Comparison of ENCODE assay signal across 19 cellular contexts in genomic region chr7:14835399-14835798, GRCh38.
DNase-seq lines count a peak whose midpoint lies in the region; ATAC-seq, FAIRE-seq and TF ChIP-seq lines count a peak whose summit lies in the region.
"Had no signal": no experiment of that assay in that cellular context is flagged by ENCODE, and none has a peak within 500 bp of the region (broad histone marks: within the 10 kb centered on the region; RNA-seq: fewer than 3 reads in every experiment).

No MANE protein-coding gene starts in this region.

- no peak overlapping the region for H2BK5ac ChIP-seq in mesendoderm (ENCODE audit: low read length)

- CTCF ChIA-PET in PC-3 (lab: Charles Lee), result no interaction called here

- no peak overlapping the region for H4K8ac ChIP-seq in mesendoderm (ENCODE audit: low read depth, low read length)

- WGBS in GM23248 (ENCODE audit: low coverage in 1 of 2, low lambda C conversion rate in 2 of 2, missing lambda C conversion rate in 2 of 2), 2 experiments, result 90 to 91% methylated on average over 5 of the region's 5 CpGs
- WGBS in mesendoderm (ENCODE audit: extremely low coverage, insufficient coverage, low lambda C conversion rate), result no CpG with 5 or more reads among the region's 5 CpGs

- TF ChIP-seq CTCF in PC-3 (conservative IDR thresholded peaks at IDR 0.05; ENCODE audit: low read depth, low read length) (no peak), D721Med (IDR thresholded peaks at IDR 0.05; ENCODE audit: insufficient read depth, missing control alignments) (no peak)

- DNase-seq in GM23248 (no peak), NCI-H1930 (lab: John Stamatoyannopoulos, UW) (peak; percentile 64 to 81), PC-3 (no peak), mesendoderm (no peak), cortex of kidney (lab: John Stamatoyannopoulos, UW) (no peak), D721Med (ENCODE audit: insufficient read length, low spot score) (no peak)
- DNase-seq in activated naive CD4-positive, alpha-beta T cell treated with anti-CD3 and anti-CD28 coated beads, Interleukin-2, amount 50 U/mL, for 72 hours (ENCODE audit: low spot score in 2 of 2), result no peak
- DNase-seq: activated CD8-positive, alpha-beta memory T cell treated with anti-CD3 and anti-CD28 coated beads, Interleukin-2, amount 50 U/mL, for 4 hours; erythroblast; left colon; naive B cell; stimulated activated CD4-positive, alpha-beta T cell treated with anti-CD3 and anti-CD28 coated beads, Interleukin-4, amount 100 ng/mL, for 4 hours; stimulated activated naive CD4-positive, alpha-beta T cell treated with Interleukin-2 at 50 U/mL for 16 hours; T-cell had no signal

- H3K4me3 ChIP-seq in GM23248 (no peak overlapping the region), PC-3 (ENCODE audit: low read length) (no peak overlapping the region), mesendoderm (ENCODE audit: low read length) (no peak overlapping the region)

- H3K4me2 ChIP-seq in GM23248 (ENCODE audit: unreplicated experiment), result peak overlapping the region; percentile 66
- peak overlapping the region; percentile 76 for H3K4me2 ChIP-seq in PC-3 (ENCODE audit: low read length)
- no peak overlapping the region for H3K4me2 ChIP-seq in mesendoderm (ENCODE audit: low read length)

- H3K9me3 ChIP-seq in GM23248 (ENCODE audit: low read depth), result no peaks in the 10 kb centered on the region
- H3K9me3 ChIP-seq in PC-3 (ENCODE audit: low read length), result no peaks in the 10 kb centered on the region

- no peak for ATAC-seq in PC-3
- no peak for ATAC-seq in activated naive CD4-positive, alpha-beta T cell treated with anti-CD3 and anti-CD28 coated beads, Interleukin-2, amount 50 U/mL, for 72 hours
- no peak for ATAC-seq in GM21576 (IDR thresholded peaks at IDR 0.05; ENCODE audit: unreplicated experiment)
- ATAC-seq: left colon, T-cell had no signal

- H2AK5ac ChIP-seq in mesendoderm (ENCODE audit: low read length), result no peak overlapping the region

- H2AFZ ChIP-seq in GM23248 (no peak overlapping the region), PC-3 (ENCODE audit: low read length) (no peak overlapping the region)

- H3K4me1 ChIP-seq in GM23248 (ENCODE audit: insufficient read depth), result peaks cover 66% of the 10 kb centered on the region
- H3K4me1 ChIP-seq in PC-3 (ENCODE audit: insufficient read depth, low read length), result peaks cover 60% of the 10 kb centered on the region
- peaks cover 5% of the 10 kb centered on the region for H3K4me1 ChIP-seq in mesendoderm (ENCODE audit: control insufficient read depth, low read depth, low read length)

- H3K79me1 ChIP-seq in mesendoderm (ENCODE audit: low read length), result no peaks in the 10 kb centered on the region

- H2BK15ac ChIP-seq in mesendoderm (replicated peaks; ENCODE audit: low read depth), result peak overlapping the region; percentile 64

- H3K36me3 Mint-ChIP-seq in activated naive CD4-positive, alpha-beta T cell treated with anti-CD3 and anti-CD28 coated beads, Interleukin-2, amount 50 U/mL, for 72 hours, result no peaks in the 10 kb centered on the region
- H3K36me3 Mint-ChIP-seq: activated naive CD8-positive, alpha-beta T cell; naive B cell; T-cell had no signal

- H3K79me2 ChIP-seq in GM23248 (ENCODE audit: insufficient read depth), result no peaks in the 10 kb centered on the region
- no peaks in the 10 kb centered on the region for H3K79me2 ChIP-seq in PC-3 (ENCODE audit: low read length)
- no peaks in the 10 kb centered on the region for H3K79me2 ChIP-seq in mesendoderm (ENCODE audit: control insufficient read depth, insufficient read depth, low read length)

- H3K18ac ChIP-seq in mesendoderm (ENCODE audit: low read length), result peak overlapping the region; percentile 75

- no peaks in the 10 kb centered on the region for H3K27me3 ChIP-seq in GM23248 (replicated peaks; ENCODE audit: insufficient read depth)
- H3K27me3 ChIP-seq in PC-3 (ENCODE audit: low read length), result no peaks in the 10 kb centered on the region
- H3K27me3 ChIP-seq in mesendoderm (ENCODE audit: insufficient read depth, low read length, poor library complexity), result no peaks in the 10 kb centered on the region

- H2BK120ac ChIP-seq in mesendoderm (ENCODE audit: low read depth, low read length), result peak overlapping the region; percentile 45

- no peaks in the 10 kb centered on the region for H4K20me1 ChIP-seq in GM23248 (ENCODE audit: insufficient read depth)
- no peaks in the 10 kb centered on the region for H4K20me1 ChIP-seq in PC-3 (ENCODE audit: low read length)

- H3K9me2 ChIP-seq in GM23248 (ENCODE audit: insufficient read depth), result no peaks in the 10 kb centered on the region
- H3K9me2 ChIP-seq in PC-3 (replicated peaks; ENCODE audit: low read length), result no peaks in the 10 kb centered on the region

- intact Hi-C loops in PC-3 (cut with micrococcal nuclease), result loop anchor here (10.0 kb wide), 1 partner anchor 179 kb away; no protein-coding TSS in a partner anchor

- H3F3A ChIP-seq in GM23248 (ENCODE audit: insufficient read depth) (peaks cover 41% of the 10 kb centered on the region), PC-3 (ENCODE audit: low read length, unreplicated experiment) (no peaks in the 10 kb centered on the region)

- no peak overlapping the region for H3K56ac ChIP-seq in mesendoderm (ENCODE audit: low read length)

- no peak for FAIRE-seq in D721Med (lab: Jason Lieb, UNC)
- FAIRE-seq: colon, GM19239 had no signal

- no peaks in the 10 kb centered on the region for H3K36me3 ChIP-seq in GM23248 (ENCODE audit: low read depth)
- H3K36me3 ChIP-seq in PC-3 (ENCODE audit: low read depth, low read length), result no peaks in the 10 kb centered on the region
- H3K36me3 ChIP-seq in mesendoderm (ENCODE audit: control insufficient read depth, insufficient read depth, low read length), result no peaks in the 10 kb centered on the region

- peaks cover 13 to 19% of the 10 kb centered on the region in 2 donors for H3K9me3 Mint-ChIP-seq in activated naive CD4-positive, alpha-beta T cell treated with anti-CD3 and anti-CD28 coated beads, Interleukin-2, amount 50 U/mL, for 72 hours

- H3K23ac ChIP-seq in mesendoderm (ENCODE audit: low read length), result no peak overlapping the region

- BruUV-seq in PC-3 (replicated peaks; lab: Mats Ljungman, UMichigan), result no TSS peak

- POLR2A ChIA-PET in PC-3 (lab: Charles Lee; ENCODE audit: unreplicated experiment), result interaction anchor here (0.6 kb wide), 1 partner anchor 68 kb away, joined by 6 read pairs; no protein-coding TSS in a partner anchor

- no peak overlapping the region for H4K5ac ChIP-seq in mesendoderm (ENCODE audit: low read length)

- H3K27ac ChIP-seq in GM23248 (peak overlapping the region; percentile 70), PC-3 (ENCODE audit: low read length) (peak overlapping the region; percentile 87), mesendoderm (ENCODE audit: low read depth, low read length) (no peak overlapping the region)

- no peak overlapping the region for H3K4ac ChIP-seq in mesendoderm (ENCODE audit: low read depth, low read length)

- no peak overlapping the region for H3K27ac Mint-ChIP-seq in activated naive CD4-positive, alpha-beta T cell treated with anti-CD3 and anti-CD28 coated beads, Interleukin-2, amount 50 U/mL, for 72 hours
- H3K27ac Mint-ChIP-seq: activated naive CD8-positive, alpha-beta T cell; B cell; naive B cell; T-cell had no signal

- H3K9ac ChIP-seq in GM23248 (no peak overlapping the region), PC-3 (ENCODE audit: low read length) (peak overlapping the region; percentile 11; the same call in 1 of the 2 replicates), mesendoderm (ENCODE audit: low read length) (no peak overlapping the region)

- in situ Hi-C loops in GM23248 (cut with MboI), result no loop called here

Comparison
In these comparisons a context has a peak if more than half of its experiments do, and no peak if none do; other contexts are left out.
1. DNase-seq: peak in NCI-H1930 (2 of 2); none in GM23248 (single experiment), PC-3 (single experiment), mesendoderm (single experiment), activated naive CD4-positive, alpha-beta T cell treated with anti-CD3 and anti-CD28 coated beads, Interleukin-2, amount 50 U/mL, for 72 hours (0 of 2), cortex of kidney (single experiment) and D721Med (single experiment).